8 cellular contexts compared by ENCODE assay signal in the genomic region with DNA sequence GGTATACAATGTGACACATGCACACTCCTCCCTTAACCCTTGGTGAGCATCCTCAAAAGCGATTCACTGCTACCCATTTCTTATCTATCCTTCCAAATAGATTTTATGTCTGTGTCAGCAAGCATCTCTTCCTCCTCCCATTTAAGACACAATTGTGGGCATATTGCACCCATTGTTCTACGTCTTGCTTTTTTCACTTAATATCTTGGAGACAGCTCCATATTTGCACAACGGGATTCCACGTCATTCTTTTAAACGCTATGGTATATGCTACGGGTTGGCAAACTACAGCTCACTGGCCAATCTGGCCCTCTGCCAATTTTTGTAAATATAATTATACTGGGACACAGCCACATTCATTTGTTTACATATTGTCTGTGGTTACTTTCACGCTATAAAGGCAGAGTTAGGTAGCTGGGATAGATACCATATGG.
A peak's percentile ranks its signal among the peaks of the same experiment; 100 is the strongest.
DNase-seq lines count a peak whose midpoint lies in the region; ATAC-seq, FAIRE-seq and TF ChIP-seq lines count a peak whose summit lies in the region.

No MANE protein-coding gene starts in this region.

- H4K12ac ChIP-seq in trophoblast cell (ENCODE audit: low read depth, low read length) = no peak overlapping the region

- H3K36me3 Mint-ChIP-seq in activated CD4-positive, alpha-beta T cell treated with anti-CD3 and anti-CD28 coated beads for 36 hours (ENCODE audit: low read depth) = peaks cover 44% of the 10 kb centered on the region

- peak overlapping the region; percentile 39 for H4K8ac ChIP-seq in trophoblast cell (ENCODE audit: low read depth, low read length)

- peak overlapping the region; percentile 55 for H2BK120ac ChIP-seq in trophoblast cell (ENCODE audit: insufficient read depth, low read length, poor library complexity)

- peaks cover 6% of the 10 kb centered on the region for H3K79me2 ChIP-seq in trophoblast cell (ENCODE audit: control insufficient read depth, insufficient read depth, low read length, poor library complexity)

- no peak for TF ChIP-seq CTCF in choroid plexus epithelial cell (conservative IDR thresholded peaks at IDR 0.05; ENCODE audit: low read depth, low read length)
- TF ChIP-seq CTCF in D721Med (IDR thresholded peaks at IDR 0.05; ENCODE audit: insufficient read depth, missing control alignments) = no peak

- H2BK5ac ChIP-seq in trophoblast cell (ENCODE audit: low read depth, low read length, poor library complexity) = peak overlapping the region; percentile 36

- no peak overlapping the region for H3K9ac ChIP-seq in trophoblast cell (ENCODE audit: low read length)

- H3K27ac Mint-ChIP-seq in activated CD4-positive, alpha-beta T cell treated with anti-CD3 and anti-CD28 coated beads for 36 hours = peak overlapping the region; percentile 96

- no peak overlapping the region for H3K4me3 ChIP-seq in choroid plexus epithelial cell (ENCODE audit: low read depth, low read length)
- H3K4me3 ChIP-seq in trophoblast cell (ENCODE audit: low read depth, low read length) = no peak overlapping the region

- peaks cover 97% of the 10 kb centered on the region for H3K4me1 Mint-ChIP-seq in activated CD4-positive, alpha-beta T cell treated with anti-CD3 and anti-CD28 coated beads for 36 hours

- H3K27me3 ChIP-seq in trophoblast cell (ENCODE audit: insufficient read depth, low read length) = no peaks in the 10 kb centered on the region

- H3K4me3 Mint-ChIP-seq in activated CD4-positive, alpha-beta T cell treated with anti-CD3 and anti-CD28 coated beads for 36 hours = peak overlapping the region; percentile 46

- no peak overlapping the region for H3K18ac ChIP-seq in trophoblast cell (ENCODE audit: low read length)

- intact Hi-C loops in activated CD4-positive, alpha-beta T cell treated with anti-CD3 and anti-CD28 coated beads for 36 hours (cut with DNase I, micrococcal nuclease) = loop anchor here in 1 of 2 experiments (1.0 to 10.0 kb wide), 3 partner anchors 8 to 298 kb away; no protein-coding TSS in a partner anchor

- H3K9me3 Mint-ChIP-seq in activated CD4-positive, alpha-beta T cell treated with anti-CD3 and anti-CD28 coated beads for 36 hours (ENCODE audit: low read depth) = no peaks in the 10 kb centered on the region

- CTCF ChIA-PET in activated CD4-positive, alpha-beta T cell treated with anti-CD3 and anti-CD28 coated beads for 36 hours (lab: Charles Lee) = interaction anchor here (1.2 to 12.4 kb wide), 5 partner anchors 8 to 199 kb away, joined by 3 to 127 read pairs (median 5); no protein-coding TSS in a partner anchor

- no peak overlapping the region for H2BK12ac ChIP-seq in trophoblast cell (ENCODE audit: low read length)

- H2AK5ac ChIP-seq in trophoblast cell (ENCODE audit: low read length) = no peak overlapping the region

- FAIRE-seq in D721Med (lab: Jason Lieb, UNC) = no peak

- POLR2A ChIA-PET in activated CD4-positive, alpha-beta T cell treated with anti-CD3 and anti-CD28 coated beads for 36 hours (lab: Charles Lee) = interaction anchor here (1.4 to 1.6 kb wide), 2 partner anchors 9 to 97 kb away, joined by 5 to 12 read pairs; no protein-coding TSS in a partner anchor

- WGBS in trophoblast cell (ENCODE audit: extremely low coverage, insufficient coverage, insufficient read length) = no CpG with 5 or more reads among the region's 7 CpGs

- peaks cover 51% of the 10 kb centered on the region for H3K79me1 ChIP-seq in trophoblast cell (ENCODE audit: low read length)

- H3K36me3 ChIP-seq in trophoblast cell (ENCODE audit: control insufficient read depth in 1 of 2, insufficient read depth in 2 of 2, low read length in 2 of 2) = peaks cover 2 to 7% of the 10 kb centered on the region in 2 experiments

- no peak overlapping the region for H3K23ac ChIP-seq in trophoblast cell (ENCODE audit: low read length)

- no peak overlapping the region for H3K4ac ChIP-seq in trophoblast cell (ENCODE audit: low read depth, low read length)

- no peaks in the 10 kb centered on the region for H3K27me3 Mint-ChIP-seq in activated CD4-positive, alpha-beta T cell treated with anti-CD3 and anti-CD28 coated beads for 36 hours

- no peak overlapping the region for H3K14ac ChIP-seq in trophoblast cell (ENCODE audit: low read length)

- ATAC-seq in activated CD4-positive, alpha-beta T cell treated with anti-CD3 and anti-CD28 coated beads for 36 hours = no peak
- no peak for ATAC-seq in GM18868 (IDR thresholded peaks at IDR 0.05; ENCODE audit: unreplicated experiment)

- no peak overlapping the region for H2AFZ ChIP-seq in trophoblast cell (ENCODE audit: insufficient read depth, low read length, poor library complexity)

- peak overlapping the region; percentile 97 for H3K27ac ChIP-seq in trophoblast cell (ENCODE audit: low read depth, low read length)

- no peak overlapping the region for H3K4me2 ChIP-seq in trophoblast cell (ENCODE audit: low read length)

- no peak for DNase-seq in activated CD4-positive, alpha-beta T cell treated with anti-CD3 and anti-CD28 coated beads for 36 hours
- DNase-seq in activated CD4-positive, alpha-beta T cell treated with anti-CD3 and anti-CD28 coated beads for 4 hours = no peak
- DNase-seq in NCI-H748 treated with DMSO at 0.1 percent for 48 hours (lab: John Stamatoyannopoulos, UW) (peak; percentile 50), choroid plexus epithelial cell (ENCODE audit: low read depth) (peak; percentile 62), trophoblast cell (peak; percentile 47 to 83), D721Med (ENCODE audit: insufficient read length, low spot score) (no peak)
- no peak for DNase-seq in stimulated activated CD4-positive, alpha-beta T cell treated with anti-CD3 and anti-CD28 coated beads, Interleukin-2, amount 100 ng/mL, for 24 hours

- H3K4me1 ChIP-seq in trophoblast cell (ENCODE audit: control insufficient read depth in 1 of 2, insufficient read depth in 2 of 2, low read length in 2 of 2) = peaks cover 50 to 64% of the 10 kb centered on the region in 2 experiments

- H3K9me3 ChIP-seq in trophoblast cell (ENCODE audit: insufficient read depth, low read depth, low read length) = no peaks in the 10 kb centered on the region

- peak overlapping the region; percentile 66 for H4K91ac ChIP-seq in trophoblast cell (ENCODE audit: low read depth, low read length)

Comparison
In these comparisons a context has a peak if more than half of its experiments do, and no peak if none do; other contexts are left out.
1. DNase-seq: peak in NCI-H748 treated with DMSO at 0.1 percent for 48 hours (single experiment), choroid plexus epithelial cell (single experiment) and trophoblast cell (2 of 2); none in activated CD4-positive, alpha-beta T cell treated with anti-CD3 and anti-CD28 coated beads for 36 hours (single experiment), activated CD4-positive, alpha-beta T cell treated with anti-CD3 and anti-CD28 coated beads for 4 hours (0 of 2), stimulated activated CD4-positive, alpha-beta T cell treated with anti-CD3 and anti-CD28 coated beads, Interleukin-2, amount 100 ng/mL, for 24 hours (0 of 2) and D721Med (single experiment).